1 cellular context compared by ENCODE assay signal in genomic region chr6:56759521-56759920, GRCh38.
TF ChIP-seq lines count a peak whose summit lies in the region.

No MANE protein-coding gene starts in this region.

TF ChIP-seq in H1, 55 proteins besides CTCF, POLR2A, EP300 and RAD21:
- TF ChIP-seq SAP30 (IDR thresholded peaks at IDR 0.05; ENCODE audit: insufficient read depth, insufficient replicate concordance, low read length) (no peak), MAFK (IDR thresholded peaks at IDR 0.05; ENCODE audit: low read depth, low read length) (peak; percentile 40; the same call in 1 of the 2 replicates), CREB1 (IDR thresholded peaks at IDR 0.05) (no peak), TBP (IDR thresholded peaks at IDR 0.05; ENCODE audit: low read depth, low read length) (no peak), MAX (IDR thresholded peaks at IDR 0.05) (0 out of 2 replicates have a peak, but pooled peaks have one; percentile 17)
TF ChIP-seq in H1: peak in this region for 2.
